8 cellular contexts compared by ENCODE assay signal in the genomic region with DNA sequence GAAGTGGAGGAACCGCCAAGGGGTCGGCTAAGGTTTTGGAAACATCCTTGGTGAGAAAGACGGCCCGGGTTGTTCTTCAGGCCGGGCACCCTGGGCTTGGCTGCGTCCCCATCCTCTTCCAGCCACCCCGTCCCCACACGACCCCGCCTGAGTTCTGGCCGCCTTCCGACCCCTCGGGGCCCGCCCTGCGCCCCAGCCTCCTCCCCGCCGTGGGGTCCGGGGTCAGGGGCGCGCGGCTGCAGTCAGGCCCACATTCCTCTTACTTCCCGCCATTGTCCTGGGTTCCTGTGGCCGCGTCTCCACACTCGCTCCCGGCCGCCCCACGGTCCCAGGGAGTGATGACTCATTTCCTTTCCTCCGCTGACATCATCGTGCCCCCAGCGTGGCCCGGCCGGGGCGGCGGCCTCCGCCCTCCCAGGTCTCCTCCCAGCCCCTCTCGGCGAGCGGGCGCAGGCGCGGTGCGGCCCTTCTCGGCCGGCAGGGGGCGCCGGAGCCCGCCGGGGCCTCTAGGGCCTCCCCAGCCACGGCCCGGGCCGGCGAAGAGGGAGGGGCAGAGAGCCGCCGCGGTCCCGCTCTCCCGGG. TPM values are rescaled to one million over a fixed set of nuclear protein-coding genes. Genes with fewer than 3 reads are reported as not detected.
A peak's percentile ranks its signal among the peaks of the same experiment; 100 is the strongest.
DNase-seq lines count a peak whose midpoint lies in the region; ATAC-seq and TF ChIP-seq lines count a peak whose summit lies in the region.

No MANE protein-coding gene starts in this region.

- no peaks in the 10 kb centered on the region for H3K9me3 Mint-ChIP-seq in activated T-cell treated with anti-CD3 and anti-CD28 coated beads, Interleukin-2, amount 50 U/mL, for 24 hours

- peak overlapping the region; percentile 98 for H3K27ac ChIP-seq in HUES6 (ENCODE audit: low read depth, low read length)
- peak overlapping the region; percentile 8 for H3K27ac ChIP-seq in OCI-LY7 (ENCODE audit: low read depth, low read length, poor library complexity, severe bottlenecking)
- H3K27ac ChIP-seq in esophagus (ENCODE audit: low read depth in 2 of 2, low read length in 1 of 2) = peak overlapping the region; percentile 84 to 97
- peak overlapping the region; percentile 79 for H3K27ac ChIP-seq in muscle layer of duodenum (ENCODE audit: low read length)

- H3K36me3 Mint-ChIP-seq in activated T-cell treated with anti-CD3 and anti-CD28 coated beads, Interleukin-2, amount 50 U/mL, for 24 hours (ENCODE audit: low read depth) = no peaks in the 10 kb centered on the region

- DNase-seq in DMS 273 treated with DMSO at 0.1 percent for 48 hours (lab: John Stamatoyannopoulos, UW) (peak; percentile 63), OCI-LY7 (ENCODE audit: low spot score) (peak; percentile 85)
- peak; percentile 92 for DNase-seq in activated T-cell treated with anti-CD3 and anti-CD28 coated beads, Interleukin-2, amount 50 U/mL, for 24 hours
- peak; percentile 57 for DNase-seq in stimulated activated CD8-positive, alpha-beta memory T cell treated with anti-CD3 and anti-CD28 coated beads, Interleukin-7, amount 100 ng/mL, for 24 hours (ENCODE audit: low read depth)

- H3K36me3 ChIP-seq in HUES6 (ENCODE audit: control insufficient read depth, insufficient read depth, low read length) (no peaks in the 10 kb centered on the region), OCI-LY7 (ENCODE audit: insufficient read depth, low read length) (no peaks in the 10 kb centered on the region), esophagus (ENCODE audit: control insufficient read depth in 2 of 2, insufficient read depth in 2 of 2, low read length in 1 of 2) (no peaks in the 10 kb centered on the region), muscle layer of duodenum (ENCODE audit: control insufficient read depth in 1 of 2, insufficient read depth in 2 of 2, low read length in 2 of 2) (no peaks in the 10 kb centered on the region)

- WGBS in esophagus, 2 donors = 0 to 1% methylated on average over 40 to 57 of the region's 57 CpGs

- POLR2A ChIA-PET in OCI-LY7 (lab: Charles Lee) = no interaction called here

- peak overlapping the region; percentile 71 for H3K4me3 ChIP-seq in HUES6 (ENCODE audit: low read depth, low read length)
- peak overlapping the region; percentile 84 for H3K4me3 ChIP-seq in OCI-LY7 (ENCODE audit: low read depth, low read length, poor library complexity, severe bottlenecking)
- peak overlapping the region; percentile 57 to 63 for H3K4me3 ChIP-seq in esophagus (ENCODE audit: low read depth in 1 of 2, low read length in 2 of 2)
- H3K4me3 ChIP-seq in muscle layer of duodenum (ENCODE audit: low read depth in 1 of 2, low read length in 2 of 2) = peak overlapping the region; percentile 59 to 65

- intact Hi-C loops in OCI-LY7 (cut with micrococcal nuclease; ENCODE audit: unreplicated experiment) = loop anchor here (1.0 to 2.0 kb wide), 3 partner anchors 27 to 248 kb away; partner anchors contain the start of gene WSB1

- no peaks in the 10 kb centered on the region; the same call in 1 of the 2 replicates for H3K79me2 ChIP-seq in OCI-LY7 (ENCODE audit: insufficient read depth, low read depth, low read length)

- H3K27me3 ChIP-seq in HUES6 (ENCODE audit: control insufficient read depth, insufficient read depth, low read length) = no peaks in the 10 kb centered on the region
- H3K27me3 ChIP-seq in esophagus (ENCODE audit: control insufficient read depth in 1 of 2, insufficient read depth in 2 of 2, low read length in 2 of 2) = no peaks in the 10 kb centered on the region
- no peaks in the 10 kb centered on the region for H3K27me3 ChIP-seq in muscle layer of duodenum (ENCODE audit: low read depth, low read length)

- peak overlapping the region; percentile 93 for H2AFZ ChIP-seq in OCI-LY7 (ENCODE audit: low read length)

- CTCF ChIA-PET in OCI-LY7 (lab: Charles Lee; ENCODE audit: unreplicated experiment) = no interaction called here

- H3K4me3 Mint-ChIP-seq in activated T-cell treated with anti-CD3 and anti-CD28 coated beads, Interleukin-2, amount 50 U/mL, for 24 hours = peak overlapping the region; percentile 83

- ATAC-seq in GM21447 (IDR thresholded peaks at IDR 0.05; ENCODE audit: unreplicated experiment) = peak; percentile 84

- peak; percentile 88 for TF ChIP-seq CTCF in OCI-LY7 (conservative IDR thresholded peaks at IDR 0.05; ENCODE audit: low read length)

- peak overlapping the region; percentile 80 for H3K4me2 ChIP-seq in OCI-LY7 (ENCODE audit: low read length)

- H3K4me1 ChIP-seq in HUES6 (ENCODE audit: control insufficient read depth, insufficient read depth, low read length) (peaks cover 18% of the 10 kb centered on the region), OCI-LY7 (ENCODE audit: insufficient read depth, low read length, poor library complexity, severe bottlenecking) (peaks cover 17% of the 10 kb centered on the region), esophagus (ENCODE audit: control insufficient read depth in 2 of 2, insufficient read depth in 2 of 2, low read length in 1 of 2) (peaks cover 4 to 9% of the 10 kb centered on the region in 2 donors), muscle layer of duodenum (ENCODE audit: control insufficient read depth in 1 of 2, insufficient read depth in 2 of 2, low read length in 2 of 2) (peaks cover under 1 to 6% of the 10 kb centered on the region in 2 donors)

- peaks cover 30% of the 10 kb centered on the region for H3K4me1 Mint-ChIP-seq in activated T-cell treated with anti-CD3 and anti-CD28 coated beads, Interleukin-2, amount 50 U/mL, for 24 hours (ENCODE audit: low read depth)

- no peaks in the 10 kb centered on the region for H4K20me1 ChIP-seq in OCI-LY7 (ENCODE audit: insufficient read depth, low read length)

- no TSS peak for BruUV-seq in OCI-LY7 (replicated peaks; lab: Mats Ljungman, UMichigan)

- H3K27me3 Mint-ChIP-seq in activated T-cell treated with anti-CD3 and anti-CD28 coated beads, Interleukin-2, amount 50 U/mL, for 24 hours = no peaks in the 10 kb centered on the region

- no peaks in the 10 kb centered on the region for H3K9me2 ChIP-seq in OCI-LY7 (ENCODE audit: insufficient read depth, low read length)

- H3K9me3 ChIP-seq in HUES6 (ENCODE audit: control insufficient read depth, insufficient read depth, low read depth, low read length) = no peaks in the 10 kb centered on the region; the same call in 1 of the 2 replicates
- no peaks in the 10 kb centered on the region for H3K9me3 ChIP-seq in OCI-LY7 (ENCODE audit: low read length)
- H3K9me3 ChIP-seq in esophagus (ENCODE audit: control insufficient read depth in 2 of 2, insufficient read depth in 1 of 2, low read depth in 1 of 2, low read length in 1 of 2) = no peaks in the 10 kb centered on the region
- H3K9me3 ChIP-seq in muscle layer of duodenum (ENCODE audit: control insufficient read depth in 1 of 2, low read length in 2 of 2) = no peaks in the 10 kb centered on the region

- H3K27ac Mint-ChIP-seq in activated T-cell treated with anti-CD3 and anti-CD28 coated beads, Interleukin-2, amount 50 U/mL, for 24 hours = peak overlapping the region; percentile 96

- peak overlapping the region; percentile 94 for H3K9ac ChIP-seq in HUES6 (ENCODE audit: low read length)

RNA-seq across cellular contexts. Expression of gene WSB1, which starts 59.6 kb away (rescaled TPM):
- 86.0 and 118 TPM in 2 replicates for total RNA-seq in OCI-LY7 (2014; rRNA removed; shearing (Covaris generic))
- total RNA-seq in OCI-LY7 (2022) = 115 and 118 TPM in 2 replicates
- 10 to 100 TPM; 64.4 to 67.1 TPM for polyA plus RNA-seq in esophagus

Comparison
In these comparisons a context has a peak if more than half of its experiments do, and no peak if none do; other contexts are left out.
1. Peak in every context shown above with its lines: DNase-seq, ATAC-seq, H3K4me3 ChIP-seq and H3K27ac ChIP-seq.
2. H3K27ac ChIP-seq: peak in every context shown above with its lines; median percentile 98 in HUES6; 90 in esophagus; 79 in muscle layer of duodenum; 8 in OCI-LY7.